ENCODE assay signal across 1 cellular context in the genomic region with DNA sequence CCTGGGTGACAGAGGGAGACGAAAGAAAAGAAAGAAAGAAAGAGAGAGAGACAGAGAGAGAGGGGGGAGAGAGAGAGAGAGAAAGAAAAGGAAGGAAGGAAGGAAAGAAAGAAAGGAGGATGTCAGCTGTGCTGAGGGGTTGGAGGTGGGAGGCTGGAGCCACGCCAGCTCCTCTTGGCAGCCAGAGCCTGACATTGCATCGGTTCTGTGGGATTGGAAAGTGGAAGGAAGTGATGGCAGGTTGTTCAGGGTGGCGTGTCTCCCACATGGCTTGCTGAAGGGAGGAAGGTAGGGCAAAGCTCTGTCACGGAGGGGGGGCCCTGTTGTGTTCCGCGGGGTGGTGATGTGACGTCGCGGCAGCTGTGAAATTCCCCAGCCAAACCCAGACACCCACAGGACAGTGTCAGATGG.
TF ChIP-seq lines count a peak whose summit lies in the region.

No MANE protein-coding gene starts in this region.

TF ChIP-seq in SK-N-SH, 30 proteins besides CTCF, POLR2A, EP300 and RAD21 (continued from another document):
- TF ChIP-seq, protein P1, sequence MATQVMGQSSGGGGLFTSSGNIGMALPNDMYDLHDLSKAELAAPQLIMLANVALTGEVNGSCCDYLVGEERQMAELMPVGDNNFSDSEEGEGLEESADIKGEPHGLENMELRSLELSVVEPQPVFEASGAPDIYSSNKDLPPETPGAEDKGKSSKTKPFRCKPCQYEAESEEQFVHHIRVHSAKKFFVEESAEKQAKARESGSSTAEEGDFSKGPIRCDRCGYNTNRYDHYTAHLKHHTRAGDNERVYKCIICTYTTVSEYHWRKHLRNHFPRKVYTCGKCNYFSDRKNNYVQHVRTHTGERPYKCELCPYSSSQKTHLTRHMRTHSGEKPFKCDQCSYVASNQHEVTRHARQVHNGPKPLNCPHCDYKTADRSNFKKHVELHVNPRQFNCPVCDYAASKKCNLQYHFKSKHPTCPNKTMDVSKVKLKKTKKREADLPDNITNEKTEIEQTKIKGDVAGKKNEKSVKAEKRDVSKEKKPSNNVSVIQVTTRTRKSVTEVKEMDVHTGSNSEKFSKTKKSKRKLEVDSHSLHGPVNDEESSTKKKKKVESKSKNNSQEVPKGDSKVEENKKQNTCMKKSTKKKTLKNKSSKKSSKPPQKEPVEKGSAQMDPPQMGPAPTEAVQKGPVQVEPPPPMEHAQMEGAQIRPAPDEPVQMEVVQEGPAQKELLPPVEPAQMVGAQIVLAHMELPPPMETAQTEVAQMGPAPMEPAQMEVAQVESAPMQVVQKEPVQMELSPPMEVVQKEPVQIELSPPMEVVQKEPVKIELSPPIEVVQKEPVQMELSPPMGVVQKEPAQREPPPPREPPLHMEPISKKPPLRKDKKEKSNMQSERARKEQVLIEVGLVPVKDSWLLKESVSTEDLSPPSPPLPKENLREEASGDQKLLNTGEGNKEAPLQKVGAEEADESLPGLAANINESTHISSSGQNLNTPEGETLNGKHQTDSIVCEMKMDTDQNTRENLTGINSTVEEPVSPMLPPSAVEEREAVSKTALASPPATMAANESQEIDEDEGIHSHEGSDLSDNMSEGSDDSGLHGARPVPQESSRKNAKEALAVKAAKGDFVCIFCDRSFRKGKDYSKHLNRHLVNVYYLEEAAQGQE (IDR thresholded peaks at IDR 0.05; ENCODE audit: low read depth, low read length): no peak
- TF ChIP-seq, protein P2, sequence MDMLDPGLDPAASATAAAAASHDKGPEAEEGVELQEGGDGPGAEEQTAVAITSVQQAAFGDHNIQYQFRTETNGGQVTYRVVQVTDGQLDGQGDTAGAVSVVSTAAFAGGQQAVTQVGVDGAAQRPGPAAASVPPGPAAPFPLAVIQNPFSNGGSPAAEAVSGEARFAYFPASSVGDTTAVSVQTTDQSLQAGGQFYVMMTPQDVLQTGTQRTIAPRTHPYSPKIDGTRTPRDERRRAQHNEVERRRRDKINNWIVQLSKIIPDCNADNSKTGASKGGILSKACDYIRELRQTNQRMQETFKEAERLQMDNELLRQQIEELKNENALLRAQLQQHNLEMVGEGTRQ (IDR thresholded peaks at IDR 0.05; ENCODE audit: borderline replicate concordance, low read depth, low read length): no peak
- TF ChIP-seq MEF2A (IDR thresholded peaks at IDR 0.05; ENCODE audit: borderline replicate concordance, low read depth) (no peak), GABPA (IDR thresholded peaks at IDR 0.05; ENCODE audit: low read depth) (no peak), TEAD4 (IDR thresholded peaks at IDR 0.05; ENCODE audit: borderline replicate concordance, insufficient read depth) (no peak), FOXM1 (IDR thresholded peaks at IDR 0.05; ENCODE audit: low read depth) (no peak), TCF12 (IDR thresholded peaks at IDR 0.05) (no peak), MXI1 (IDR thresholded peaks at IDR 0.05; ENCODE audit: low read depth, low read length) (no peak), SMC3 (IDR thresholded peaks at IDR 0.05; ENCODE audit: low read depth, low read length) (no peak), FOXJ3 (CRISPR knock-in tag; IDR thresholded peaks at IDR 0.05) (no peak)
